In genomic region chr22:42714768-42715430, GRCh38 we compare ENCODE assay signal across 1 cellular context.
TF ChIP-seq lines count a peak whose summit lies in the region.

No MANE protein-coding gene starts in this region.

TF ChIP-seq in H1, 55 proteins besides CTCF, POLR2A, EP300 and RAD21 (continued from another document):
- TF ChIP-seq ZNF274 (IDR thresholded peaks at IDR 0.05; ENCODE audit: borderline replicate concordance, extremely low read depth, low read length) (no peak), KDM4A (IDR thresholded peaks at IDR 0.05; ENCODE audit: low read depth, low read length, severe bottlenecking) (no peak), CTBP2 (IDR thresholded peaks at IDR 0.05; ENCODE audit: borderline replicate concordance, insufficient read depth, insufficient read length, low read length) (no peak), BACH1 (IDR thresholded peaks at IDR 0.05; ENCODE audit: low read length) (no peak), HDAC2 (IDR thresholded peaks at IDR 0.05; ENCODE audit: borderline replicate concordance in 1 of 2, low read depth in 2 of 2, low read length in 2 of 2) (no peak), ATF2 (IDR thresholded peaks at IDR 0.05; ENCODE audit: low read length) (no peak)
- TF ChIP-seq, protein P1, sequence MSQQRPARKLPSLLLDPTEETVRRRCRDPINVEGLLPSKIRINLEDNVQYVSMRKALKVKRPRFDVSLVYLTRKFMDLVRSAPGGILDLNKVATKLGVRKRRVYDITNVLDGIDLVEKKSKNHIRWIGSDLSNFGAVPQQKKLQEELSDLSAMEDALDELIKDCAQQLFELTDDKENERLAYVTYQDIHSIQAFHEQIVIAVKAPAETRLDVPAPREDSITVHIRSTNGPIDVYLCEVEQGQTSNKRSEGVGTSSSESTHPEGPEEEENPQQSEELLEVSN (IDR thresholded peaks at IDR 0.05): no peak
